8 cellular contexts compared by ENCODE assay signal in the genomic region with DNA sequence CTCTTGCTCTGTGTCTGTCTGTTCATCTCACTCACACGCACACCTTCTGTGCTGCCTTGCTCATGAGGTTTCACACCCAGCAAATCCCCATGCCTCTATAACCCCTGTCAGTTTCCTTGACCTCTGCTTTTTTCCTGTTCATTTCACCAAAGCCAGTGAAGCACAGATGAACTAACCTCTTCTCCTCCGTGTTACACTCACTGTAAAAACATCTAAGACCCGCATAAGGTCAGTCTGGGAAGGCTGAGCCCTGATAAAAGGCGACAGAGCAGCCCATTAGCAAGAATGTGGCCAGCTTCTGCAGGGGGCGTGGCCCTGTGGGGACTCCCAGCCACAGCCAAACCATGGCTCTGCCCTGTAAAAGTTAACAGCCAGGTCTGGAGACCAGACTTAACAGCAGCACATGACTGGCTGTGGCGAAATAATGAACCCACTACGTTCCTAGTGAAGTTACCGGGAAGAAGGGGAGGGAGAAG. TPM values are rescaled to one million over a fixed set of nuclear protein-coding genes. Genes with fewer than 3 reads are reported as not detected.
DNase-seq lines count a peak whose midpoint lies in the region; ATAC-seq and TF ChIP-seq lines count a peak whose summit lies in the region.

No MANE protein-coding gene starts in this region.

- ATAC-seq in left lobe of liver: peak; percentile 15
- ATAC-seq in HG02588 (IDR thresholded peaks at IDR 0.05; ENCODE audit: unreplicated experiment): no peak

- DNase-seq in T-helper 2 cell treated with Interferon-gamma antibody and Interleukin-4, amounts not matched to agents 5 μg/mL and 100 μg/mL, for 36 hours (ENCODE audit: low spot score): no peak
- no peak for DNase-seq in T-helper 2 cell
- DNase-seq in chondrocyte (ENCODE audit: low spot score): no peak
- no peak for DNase-seq in left lobe of liver (ENCODE audit: low spot score)
- DNase-seq in type B pancreatic cell (ENCODE audit: extremely low spot score, unreplicated experiment): no peak
- no peak for DNase-seq in hippocampal formation (lab: John Stamatoyannopoulos, UW)
- no peak for DNase-seq in BE2C

- TF ChIP-seq CTCF in chondrocyte (IDR thresholded peaks at IDR 0.05) (no peak), type B pancreatic cell (conservative IDR thresholded peaks at IDR 0.05) (no peak), BE2C (IDR thresholded peaks at IDR 0.05; ENCODE audit: low read depth, low read length) (no peak)

- peak overlapping the region; percentile 26 for H3K27ac Mint-ChIP-seq in T-helper 2 cell treated with Interferon-gamma antibody and Interleukin-4, amounts not matched to agents 5 μg/mL and 100 μg/mL, for 36 hours
- H3K27ac Mint-ChIP-seq in chondrocyte (ENCODE audit: unreplicated experiment): peak overlapping the region; percentile 94
- H3K27ac Mint-ChIP-seq in type B pancreatic cell: peak overlapping the region; percentile 67

- H3K4me1 ChIP-seq in BE2C: peaks cover 8% of the 10 kb centered on the region

- H3K27me3 ChIP-seq in BE2C: no peaks in the 10 kb centered on the region

- H3K4me3 ChIP-seq in BE2C (ENCODE audit: low read depth, low read length): no peak overlapping the region

- H3K9me3 ChIP-seq in BE2C: no peaks in the 10 kb centered on the region

- no peaks in the 10 kb centered on the region; the same call in 1 of the 2 replicates for H3K36me3 ChIP-seq in BE2C

- H3K27me3 Mint-ChIP-seq in T-helper 2 cell treated with Interferon-gamma antibody and Interleukin-4, amounts not matched to agents 5 μg/mL and 100 μg/mL, for 36 hours (ENCODE audit: low read depth): no peaks in the 10 kb centered on the region
- H3K27me3 Mint-ChIP-seq in chondrocyte (ENCODE audit: low read depth) (no peaks in the 10 kb centered on the region), type B pancreatic cell (no peaks in the 10 kb centered on the region)

- H3K36me3 Mint-ChIP-seq in T-helper 2 cell treated with Interferon-gamma antibody and Interleukin-4, amounts not matched to agents 5 μg/mL and 100 μg/mL, for 36 hours (ENCODE audit: low read depth): peaks cover 3% of the 10 kb centered on the region
- peaks cover 2% of the 10 kb centered on the region for H3K36me3 Mint-ChIP-seq in chondrocyte (ENCODE audit: low read depth)
- H3K36me3 Mint-ChIP-seq in type B pancreatic cell: peaks cover 9% of the 10 kb centered on the region

- no peak overlapping the region for H3K4me3 Mint-ChIP-seq in T-helper 2 cell treated with Interferon-gamma antibody and Interleukin-4, amounts not matched to agents 5 μg/mL and 100 μg/mL, for 36 hours
- peak overlapping the region; percentile 39 for H3K4me3 Mint-ChIP-seq in chondrocyte (ENCODE audit: unreplicated experiment)
- peak overlapping the region; percentile 23 for H3K4me3 Mint-ChIP-seq in type B pancreatic cell

- H3K9me3 Mint-ChIP-seq in T-helper 2 cell treated with Interferon-gamma antibody and Interleukin-4, amounts not matched to agents 5 μg/mL and 100 μg/mL, for 36 hours: no peaks in the 10 kb centered on the region
- H3K9me3 Mint-ChIP-seq in chondrocyte (ENCODE audit: low read depth) (no peaks in the 10 kb centered on the region), type B pancreatic cell (no peaks in the 10 kb centered on the region)

- H3K4me1 Mint-ChIP-seq in T-helper 2 cell treated with Interferon-gamma antibody and Interleukin-4, amounts not matched to agents 5 μg/mL and 100 μg/mL, for 36 hours (ENCODE audit: low read depth): peaks cover 18% of the 10 kb centered on the region
- H3K4me1 Mint-ChIP-seq in chondrocyte (ENCODE audit: low read depth) (peaks cover 72% of the 10 kb centered on the region), type B pancreatic cell (ENCODE audit: unreplicated experiment) (peaks cover 59% of the 10 kb centered on the region)

RNA-seq across cellular contexts. Expression of a gene that starts 42.8 kb away (rescaled TPM):
- total RNA-seq in chondrocyte (1.0 to 1.8 TPM (median 1.7 TPM) in 3 replicates), left lobe of liver (0.08 TPM), type B pancreatic cell (ENCODE audit: low replicate concordance) (3.6 and 6.6 TPM in 2 replicates)
- 1.4 TPM for polyA plus RNA-seq in BE2C (2012; ENCODE audit: insufficient read depth, insufficient read length, low read depth)

Comparison
In these comparisons a context has a peak if more than half of its experiments do, and no peak if none do; other contexts are left out.
1. H3K27ac Mint-ChIP-seq: peak in every context shown above with its lines; median percentile 94 in chondrocyte; 67 in type B pancreatic cell; 26 in T-helper 2 cell treated with Interferon-gamma antibody and Interleukin-4, amounts not matched to agents 5 μg/mL and 100 μg/mL, for 36 hours.